ENCODE assay signal across 16 cellular contexts in genomic region chr16:440627-441026, GRCh38. TPM values are rescaled to one million over a fixed set of nuclear protein-coding genes. Genes with fewer than 3 reads are reported as not detected.
DNase-seq lines count a peak whose midpoint lies in the region; TF ChIP-seq lines count a peak whose summit lies in the region.
"Had no signal": no experiment of that assay in that cellular context is flagged by ENCODE, and none has a peak within 500 bp of the region (broad histone marks: within the 10 kb centered on the region; RNA-seq: fewer than 3 reads in every experiment).

No MANE protein-coding gene starts in this region.

- no peaks in the 10 kb centered on the region for H3K36me3 ChIP-seq in skeletal muscle satellite cell (ENCODE audit: insufficient read depth, low read length)

- TF ChIP-seq CTCF in VCaP (conservative IDR thresholded peaks at IDR 0.05) (no peak), nephron (IDR thresholded peaks at IDR 0.05; ENCODE audit: unreplicated experiment in 3 of 3) (no peak), mesothelial cell of epicardium (IDR thresholded peaks at IDR 0.05; ENCODE audit: unreplicated experiment) (no peak)

- H3K27me3 ChIP-seq in skeletal muscle satellite cell (ENCODE audit: control insufficient read depth, insufficient read depth, low read length), result no peaks in the 10 kb centered on the region

- H3K27me3 Mint-ChIP-seq in nephron (ENCODE audit: low read depth) (no peaks in the 10 kb centered on the region), mesothelial cell of epicardium (ENCODE audit: low read depth) (no peaks in the 10 kb centered on the region)
- H3K27me3 Mint-ChIP-seq: B cell; CD4-positive, alpha-beta T cell had no signal

- no peak overlapping the region for H3K9ac ChIP-seq in skeletal muscle satellite cell (ENCODE audit: low read depth, low read length)

- DNase-seq in NCI-H2196 treated with DMSO at 0.1 percent for 48 hours (lab: John Stamatoyannopoulos, UW; ENCODE audit: unreplicated experiment) (peak; percentile 56), mesothelial cell of epicardium (ENCODE audit: low spot score in 2 of 2, unreplicated experiment in 2 of 2) (no peak), CD1c-positive myeloid dendritic cell (ENCODE audit: extremely low spot score) (no peak), hepatic stellate cell (ENCODE audit: low spot score) (no peak)
- DNase-seq: Calu3; CD4-positive, alpha-beta T cell; Karpas-422; MM.1S; NCI-H1105; NCI-H1694; NCI-H446; NCI-H82 had no signal

- H3K9me3 Mint-ChIP-seq in nephron (no peaks in the 10 kb centered on the region), mesothelial cell of epicardium (no peaks in the 10 kb centered on the region)
- H3K9me3 Mint-ChIP-seq: CD4-positive, alpha-beta T cell had no signal

- H3K4me3 ChIP-seq in skeletal muscle satellite cell (ENCODE audit: low read length), result no peak overlapping the region

- peaks cover 33% of the 10 kb centered on the region for H3K4me1 Mint-ChIP-seq in nephron
- H3K4me1 Mint-ChIP-seq in mesothelial cell of epicardium, result no peaks in the 10 kb centered on the region

- H3K4me2 ChIP-seq in skeletal muscle satellite cell (ENCODE audit: low read length), result peak overlapping the region; percentile 19

- H3K36me3 Mint-ChIP-seq in nephron (ENCODE audit: low read depth) (peaks cover 31% of the 10 kb centered on the region), mesothelial cell of epicardium (peaks cover 2% of the 10 kb centered on the region)

- H3K4me1 ChIP-seq in skeletal muscle satellite cell (ENCODE audit: control insufficient read depth, insufficient read depth, low read length), result peaks cover 25% of the 10 kb centered on the region

- H3K27ac ChIP-seq in VCaP, result peak overlapping the region; percentile 39

- H3K4me3 Mint-ChIP-seq in nephron (no peak overlapping the region), mesothelial cell of epicardium (no peak overlapping the region)
- H3K4me3 Mint-ChIP-seq: B cell; CD4-positive, alpha-beta T cell had no signal

- no peaks in the 10 kb centered on the region for H3K9me3 ChIP-seq in skeletal muscle satellite cell (replicated peaks; ENCODE audit: low read length)

- H3K27ac Mint-ChIP-seq in nephron, result peak overlapping the region in 2 of 3 experiments; percentile 6 to 54
- H3K27ac Mint-ChIP-seq in mesothelial cell of epicardium, result no peak overlapping the region
- H3K27ac Mint-ChIP-seq: B cell; CD4-positive, alpha-beta T cell had no signal

RNA-seq across cellular contexts. Expression of gene RAB11FIP3, which starts 15.2 kb away (rescaled TPM):
- 12.9 and 15.2 TPM in 2 replicates for total RNA-seq in skeletal muscle satellite cell (2012; rRNA removed)
- 53.9 to 68.8 TPM (median 59.7 TPM) in 3 replicates for total RNA-seq in mesothelial cell of epicardium

RNA-seq across cellular contexts. Expression of gene DECR2, which starts 38.9 kb away (rescaled TPM):
- total RNA-seq in skeletal muscle satellite cell (2012; rRNA removed), result 17.5 and 21.8 TPM in 2 replicates
- total RNA-seq in mesothelial cell of epicardium, result 29.3 to 35.4 TPM (median 31.2 TPM) in 3 replicates

RNA-seq across cellular contexts. Expression of gene NME4, which starts 43.6 kb away (rescaled TPM):
- total RNA-seq in skeletal muscle satellite cell (2012; rRNA removed), result 86.2 and 134 TPM in 2 replicates
- 252 to 258 TPM (median 253 TPM) in 3 replicates for total RNA-seq in mesothelial cell of epicardium

RNA-seq across cellular contexts. Expression of gene PGAP6, which starts 58.8 kb away (rescaled TPM):
- total RNA-seq in skeletal muscle satellite cell (2012; rRNA removed), result 55.7 and 57.8 TPM in 2 replicates
- 48.6 to 51.4 TPM (median 49.0 TPM) in 3 replicates for total RNA-seq in mesothelial cell of epicardium
